23 cellular contexts compared by ENCODE assay signal in the genomic region with DNA sequence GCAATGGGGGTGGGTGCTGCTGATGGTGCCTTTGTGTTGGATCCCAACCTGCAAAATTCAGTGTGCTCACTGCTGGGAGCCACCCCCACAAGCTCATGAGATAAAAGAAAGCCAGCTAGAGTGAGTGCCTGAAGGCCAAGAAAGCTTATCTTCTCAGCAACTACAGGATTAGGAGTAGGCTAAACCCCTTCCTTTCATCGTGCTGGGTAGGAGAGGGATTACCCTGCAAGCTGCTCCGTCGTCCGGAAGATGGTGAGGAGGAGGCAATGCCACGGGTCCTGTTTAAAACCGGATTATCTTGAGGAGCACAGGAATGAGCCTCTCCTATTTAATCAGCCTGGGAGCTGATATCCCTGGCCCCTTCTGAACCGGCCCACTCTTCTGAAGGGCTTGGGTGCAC.
DNase-seq lines count a peak whose midpoint lies in the region.
"Had no signal": no experiment of that assay in that cellular context is flagged by ENCODE, and none has a peak within 500 bp of the region (broad histone marks: within the 10 kb centered on the region; RNA-seq: fewer than 3 reads in every experiment).

No MANE protein-coding gene starts in this region.

- H3K36me3 ChIP-seq in ectodermal cell (ENCODE audit: control insufficient read depth, insufficient read depth, low read length) = no peaks in the 10 kb centered on the region
- H3K36me3 ChIP-seq in neuronal stem cell (replicated peaks in 1 of 2; ENCODE audit: control insufficient read depth in 2 of 2, insufficient read depth in 2 of 2, low read length in 2 of 2) = peaks cover 0 to 18% of the 10 kb centered on the region in 2 donors
- H3K36me3 ChIP-seq: BE2C, MG63, Peyer's patch had no signal

- H3K23ac ChIP-seq in neuronal stem cell (ENCODE audit: low read depth, low read length, poor library complexity) = no peak overlapping the region

- H3K9me3 ChIP-seq in ectodermal cell (ENCODE audit: control insufficient read depth, low read length) (no peaks in the 10 kb centered on the region), neuronal stem cell (replicated peaks in 1 of 2; ENCODE audit: control insufficient read depth in 2 of 2, insufficient read depth in 1 of 2, low read depth in 1 of 2, low read length in 2 of 2) (peaks cover 2 to 12% of the 10 kb centered on the region in 2 donors)
- H3K9me3 ChIP-seq: BE2C, MG63 had no signal

- no peaks in the 10 kb centered on the region for H3K79me1 ChIP-seq in neuronal stem cell (ENCODE audit: low read depth, low read length)

- peak; percentile 89 for DNase-seq in D341Med (ENCODE audit: low spot score)
- DNase-seq in NCI-H82 (lab: John Stamatoyannopoulos, UW) = peak; percentile 98
- DNase-seq in neuronal stem cell (ENCODE audit: low spot score) = peak; percentile 5
- DNase-seq in stimulated activated naive CD4-positive, alpha-beta T cell (lab: John Stamatoyannopoulos, UW) = no peak
- no peak for DNase-seq in putamen (ENCODE audit: low spot score)
- DNase-seq in SHP77 (lab: John Stamatoyannopoulos, UW) = no peak
- no peak for DNase-seq in SK-N-DZ (ENCODE audit: low spot score)
- DNase-seq: ACHN, BE2C, Calu3, GOT3, IMR-90, KG1, MG63, NCI-H1105 treated with DMSO at 0.1 percent for 48 hours, NCI-H146, NCI-H1930, NCI-H2107, NCI-H526, OCI-M1, Peyer's patch had no signal

- H3K27me3 ChIP-seq in ectodermal cell (ENCODE audit: control insufficient read depth, insufficient read depth, low read length, poor library complexity, severe bottlenecking) = no peaks in the 10 kb centered on the region
- H3K27me3 ChIP-seq in neuronal stem cell (ENCODE audit: control insufficient read depth in 3 of 3, insufficient read depth in 3 of 3, low read depth in 1 of 3, low read length in 3 of 3) = no peaks in the 10 kb centered on the region
- H3K27me3 ChIP-seq: BE2C, MG63, Peyer's patch had no signal

- H4K91ac ChIP-seq in neuronal stem cell (ENCODE audit: low read depth, low read length, poor library complexity) = no peak overlapping the region

- H2AK5ac ChIP-seq in neuronal stem cell (ENCODE audit: low read depth, low read length) = no peak overlapping the region

- H3K18ac ChIP-seq in neuronal stem cell (ENCODE audit: low read length) = no peak overlapping the region

- H2BK12ac ChIP-seq in neuronal stem cell (ENCODE audit: low read length) = no peak overlapping the region

- H3K4me3 ChIP-seq in ectodermal cell (ENCODE audit: insufficient read depth, low read depth, low read length) (no peak overlapping the region), neuronal stem cell (ENCODE audit: low read length in 2 of 2) (no peak overlapping the region)
- H3K4me3 ChIP-seq: MG63, Peyer's patch had no signal

- no peak overlapping the region for H2BK15ac ChIP-seq in neuronal stem cell (ENCODE audit: low read length)

- H3K4me2 ChIP-seq in neuronal stem cell (ENCODE audit: insufficient read depth, low read length, poor library complexity, severe bottlenecking) = no peak overlapping the region

- H3K27ac ChIP-seq in ectodermal cell (ENCODE audit: insufficient read depth, low read depth, low read length, poor library complexity, severe bottlenecking) (peak overlapping the region; percentile 53), neuronal stem cell (replicated peaks; ENCODE audit: low read length) (peak overlapping the region; percentile 23)
- H3K27ac ChIP-seq: 22Rv1, Peyer's patch had no signal

- no peak overlapping the region for H3K14ac ChIP-seq in neuronal stem cell (ENCODE audit: low read length)

- H2BK5ac ChIP-seq in neuronal stem cell (ENCODE audit: low read length) = no peak overlapping the region

- WGBS in ectodermal cell, 2 experiments = 30 to 50% methylated on average over 7 of the region's 7 CpGs
- WGBS in neuronal stem cell (ENCODE audit: extremely low coverage in 2 of 2, insufficient read length in 2 of 2, insufficient replicate concordance in 1 of 2), 2 donors = no CpG with 5 or more reads among the region's 7 CpGs

- no peak overlapping the region for H2AFZ ChIP-seq in neuronal stem cell (ENCODE audit: low read length)

- H2BK120ac ChIP-seq in neuronal stem cell (ENCODE audit: low read depth, low read length) = no peak overlapping the region

- H3K4ac ChIP-seq in neuronal stem cell (ENCODE audit: low read length) = no peak overlapping the region

- H3K4me1 ChIP-seq in ectodermal cell (ENCODE audit: control insufficient read depth, insufficient read depth, low read length) (peaks cover 16% of the 10 kb centered on the region), neuronal stem cell (ENCODE audit: control insufficient read depth in 2 of 2, insufficient read depth in 1 of 2, low read depth in 1 of 2, low read length in 2 of 2) (peaks cover 0 to 9% of the 10 kb centered on the region in 2 donors)
- H3K4me1 ChIP-seq: BE2C, Peyer's patch had no signal

- H4K8ac ChIP-seq in neuronal stem cell (ENCODE audit: low read depth, low read length) = no peak overlapping the region

- H3K9ac ChIP-seq in neuronal stem cell (ENCODE audit: low read depth, low read length, poor library complexity) = no peak overlapping the region

Comparison
In these comparisons a context has a peak if more than half of its experiments do, and no peak if none do; other contexts are left out.
1. DNase-seq: peak in D341Med (single experiment), NCI-H82 (single experiment) and neuronal stem cell (single experiment); none in stimulated activated naive CD4-positive, alpha-beta T cell (0 of 6), putamen (single experiment), SHP77 (0 of 2) and SK-N-DZ (single experiment).